Comparison of ENCODE assay signal across 8 cellular contexts in the genomic region with DNA sequence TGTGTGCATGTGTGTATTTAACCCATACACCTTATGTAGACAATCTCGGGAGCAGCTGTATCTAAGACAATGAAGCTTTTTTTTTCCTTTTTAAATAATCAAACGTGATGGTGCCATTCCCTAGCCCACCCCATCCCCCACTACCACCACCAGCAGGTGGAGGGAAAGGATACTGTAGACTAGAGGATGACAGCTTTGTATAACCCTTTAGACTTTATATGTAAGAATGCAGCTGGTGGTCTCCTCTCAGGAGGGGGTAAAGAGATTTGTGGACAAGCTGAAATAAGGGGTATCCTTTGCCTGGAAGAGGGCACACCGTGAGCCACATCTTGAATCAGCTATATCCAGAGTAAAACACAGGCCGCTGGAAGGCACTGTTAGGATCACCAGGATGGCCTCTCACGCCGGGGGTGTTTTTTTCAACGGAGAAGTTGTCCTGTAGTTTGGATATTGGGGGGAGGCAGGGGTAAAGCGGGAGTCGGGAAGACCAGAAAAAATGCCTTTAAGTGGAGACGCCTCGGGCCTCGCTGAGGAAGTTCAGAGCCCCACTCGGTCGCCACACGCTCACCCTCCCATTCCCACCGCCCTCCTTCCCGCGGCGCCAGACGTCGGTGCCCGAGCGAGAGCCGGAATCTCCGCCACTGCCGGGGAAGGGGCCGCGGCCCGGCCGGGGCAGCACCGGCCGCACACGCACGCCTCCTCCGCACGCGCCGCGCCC. TPM values are rescaled to one million over a fixed set of nuclear protein-coding genes. Genes with fewer than 3 reads are reported as not detected.
DNase-seq lines count a peak whose midpoint lies in the region; ATAC-seq and TF ChIP-seq lines count a peak whose summit lies in the region.

No MANE protein-coding gene starts in this region.

- DNase-seq in NCI-H748 (lab: John Stamatoyannopoulos, UW; ENCODE audit: unreplicated experiment) (peak; percentile 38), NCI-H748 treated with DMSO at 0.1 percent for 48 hours (lab: John Stamatoyannopoulos, UW) (no peak), NCI-H2107 (lab: John Stamatoyannopoulos, UW) (peak; percentile 39), astrocyte of the spinal cord (ENCODE audit: low read depth, low spot score) (no peak), lower leg skin (ENCODE audit: low spot score in 2 of 2) (no peak)

- H3K36me3 ChIP-seq in subcutaneous abdominal adipose tissue (ENCODE audit: control insufficient read depth in 5 of 5, insufficient read depth in 5 of 5, low read length in 5 of 5): peaks cover 0 to 11% (median 6%) of the 10 kb centered on the region in 5 donors

- TF ChIP-seq CTCF in astrocyte of the spinal cord (IDR thresholded peaks at IDR 0.05; ENCODE audit: low read depth, low read length) (peak; percentile 9), lower leg skin (IDR thresholded peaks at IDR 0.05) (no peak)

- H3K27ac ChIP-seq in subcutaneous abdominal adipose tissue (ENCODE audit: low read depth, low read length): peak overlapping the region; percentile 81

- intact Hi-C loops in lower leg skin (cut with DNase I; ENCODE audit: low total_unique reads): no loop called here

- H3K9me3 ChIP-seq in subcutaneous abdominal adipose tissue (ENCODE audit: control insufficient read depth in 5 of 5, low read length in 5 of 5): no peaks in the 10 kb centered on the region

- H3K9ac ChIP-seq in subcutaneous abdominal adipose tissue (ENCODE audit: low read length in 5 of 5): peak overlapping the region; percentile 64 to 92 (median 89)

- ATAC-seq in HG02571 (IDR thresholded peaks at IDR 0.05; ENCODE audit: unreplicated experiment): no peak
- no peak for ATAC-seq in GM18519 (IDR thresholded peaks at IDR 0.05; ENCODE audit: low FRiP score, unreplicated experiment)

- H3K27me3 ChIP-seq in subcutaneous abdominal adipose tissue (ENCODE audit: control insufficient read depth in 5 of 5, insufficient read depth in 4 of 5, low read length in 5 of 5): no peaks in the 10 kb centered on the region

- no peak for TF ChIP-seq POLR2A in lower leg skin (IDR thresholded peaks at IDR 0.05)

- peaks cover 0 to 56% (median 45%) of the 10 kb centered on the region in 5 donors for H3K4me1 ChIP-seq in subcutaneous abdominal adipose tissue (ENCODE audit: control insufficient read depth in 5 of 5, insufficient read depth in 5 of 5, low read length in 5 of 5)

- 0 to 1% methylated on average over 38 of the region's 39 CpGs for WGBS in lower leg skin, 2 donors

- H3K4me3 ChIP-seq in astrocyte of the spinal cord (ENCODE audit: low read depth, low read length) (peak overlapping the region; percentile 91), lower leg skin (ENCODE audit: low read depth, poor library complexity, severe bottlenecking) (peak overlapping the region; percentile 28), subcutaneous abdominal adipose tissue (ENCODE audit: low read depth in 1 of 5, low read length in 5 of 5) (peak overlapping the region; percentile 71 to 88 (median 82))

- in situ Hi-C loops in astrocyte of the spinal cord (cut with HindIII; ENCODE audit: low sequenced_read_pairs): no loop called here

RNA-seq across cellular contexts. Expression of gene KPNA4, which starts 1.0 kb away (rescaled TPM):
- 10 to 100 TPM; 23.0 to 27.7 (median 24.6) TPM for total RNA-seq in lower leg skin

Comparison
In these comparisons a context has a peak if more than half of its experiments do, and no peak if none do; other contexts are left out.
1. DNase-seq: peak in NCI-H748 (single experiment) and NCI-H2107 (single experiment); none in NCI-H748 treated with DMSO at 0.1 percent for 48 hours (single experiment), astrocyte of the spinal cord (single experiment) and lower leg skin (0 of 2).
2. H3K4me3 ChIP-seq: peak in every context shown above with its lines; median percentile 91 in astrocyte of the spinal cord; 82 in subcutaneous abdominal adipose tissue; 28 in lower leg skin.